Comparison of ENCODE assay signal across 28 cellular contexts in genomic region chr12:113877608-113878007, GRCh38.
"Had no signal": no experiment of that assay in that cellular context is flagged by ENCODE, and none has a peak within 500 bp of the region (broad histone marks: within the 10 kb centered on the region; RNA-seq: fewer than 3 reads in every experiment).

No MANE protein-coding gene starts in this region.

- H3K4me1 Mint-ChIP-seq: stimulated activated naive CD8-positive, alpha-beta T cell treated with anti-CD3 and anti-CD28 coated beads, Interleukin-15, amount 100 ng/mL, for 72 hours had no signal

- DNase-seq: stimulated activated CD4-positive, alpha-beta T cell treated with anti-CD3 and anti-CD28 coated beads, Interleukin-2, amount 100 ng/mL, for 48 hours; stimulated activated CD4-positive, alpha-beta T cell treated with anti-CD3 and anti-CD28 coated beads, Interleukin-4, amount 100 ng/mL, for 1 hour; stimulated activated CD4-positive, alpha-beta T cell treated with anti-CD3 and anti-CD28 coated beads, Interleukin-4, amount 100 ng/mL, for 24 hours; stimulated activated CD4-positive, alpha-beta T cell treated with anti-CD3 and anti-CD28 coated beads, Interleukin-4, amount 100 ng/mL, for 4 hours; stimulated activated CD8-positive, alpha-beta memory T cell treated with anti-CD3 and anti-CD28 coated beads, Interleukin-4, amount 100 ng/mL, for 48 hours; stimulated activated naive B cell treated with anti-CD40 and anti-IgM and Interleukin-4, amounts not matched to agents 10 μg/mL and 1 μg/mL and 100 μg/mL, for 72 hours; stimulated activated naive CD4-positive, alpha-beta T cell; stimulated activated naive CD4-positive, alpha-beta T cell treated with Interleukin-2 at 50 U/mL for 16 hours; stimulated activated naive CD8-positive, alpha-beta T cell treated with anti-CD3 and anti-CD28 coated beads, Interleukin-15, amount 100 ng/mL, for 72 hours; stimulated activated naive CD8-positive, alpha-beta T cell treated with anti-CD3 and anti-CD28 coated beads, Interleukin-15, Interleukin-2, amounts not matched to agents 100 U/mL and 50 U/mL, for 24 hours; stomach; substantia nigra; testis; thyroid gland; tibial artery; transverse colon; trophoblast cell; upper lobe of left lung; upper lobe of right lung; uterus had no signal

- H3K27me3 ChIP-seq: stomach, suprapubic skin, testis, thyroid gland, tibial artery, tibial nerve, transverse colon, upper lobe of left lung, upper lobe of right lung, uterus, vagina had no signal

- H3K9me3 ChIP-seq: stomach, suprapubic skin, testis, thoracic aorta, thyroid gland, tibial artery, tibial nerve, transverse colon, upper lobe of left lung, upper lobe of right lung, uterus, vagina had no signal

- H3K27ac Mint-ChIP-seq: stimulated activated memory B cell treated with anti-CD40 and anti-IgM and Interleukin-4, amounts not matched to agents 10 μg/mL and 1 μg/mL and 100 μg/mL, for 72 hours; stimulated activated naive B cell treated with anti-CD40 and anti-IgM and Interleukin-4, amounts not matched to agents 10 μg/mL and 1 μg/mL and 100 μg/mL, for 72 hours; stimulated activated naive CD8-positive, alpha-beta T cell treated with anti-CD3 and anti-CD28 coated beads, Interleukin-15, Interleukin-2, amounts not matched to agents 100 ng/mL and 50 ng/mL, for 24 hours; type B pancreatic cell had no signal

- H3K27ac ChIP-seq: stomach, suprapubic skin, testis, thoracic aorta, thyroid gland, tibial artery, tibial nerve, transverse colon, upper lobe of left lung, upper lobe of right lung, uterus, vagina had no signal

- H3K4me3 ChIP-seq: stomach, suprapubic skin, testis, thoracic aorta, thyroid gland, tibial artery, tibial nerve, transverse colon, upper lobe of left lung, upper lobe of right lung, uterus, vagina had no signal

- H3K27me3 Mint-ChIP-seq: stimulated activated memory B cell treated with anti-CD40 and anti-IgM and Interleukin-4, amounts not matched to agents 10 μg/mL and 1 μg/mL and 100 μg/mL, for 72 hours; stimulated activated naive B cell treated with anti-CD40 and anti-IgM and Interleukin-4, amounts not matched to agents 10 μg/mL and 1 μg/mL and 100 μg/mL, for 72 hours; stimulated activated naive CD8-positive, alpha-beta T cell treated with anti-CD3 and anti-CD28 coated beads, Interleukin-15, amount 100 ng/mL, for 72 hours; stimulated activated naive CD8-positive, alpha-beta T cell treated with anti-CD3 and anti-CD28 coated beads, Interleukin-15, Interleukin-2, amounts not matched to agents 100 ng/mL and 50 ng/mL, for 24 hours; type B pancreatic cell had no signal

- FAIRE-seq: urothelium cell line had no signal

- H3K4me3 Mint-ChIP-seq: stimulated activated memory B cell treated with anti-CD40 and anti-IgM and Interleukin-4, amounts not matched to agents 10 μg/mL and 1 μg/mL and 100 μg/mL, for 72 hours; stimulated activated naive B cell treated with anti-CD40 and anti-IgM and Interleukin-4, amounts not matched to agents 10 μg/mL and 1 μg/mL and 100 μg/mL, for 72 hours; stimulated activated naive CD8-positive, alpha-beta T cell treated with anti-CD3 and anti-CD28 coated beads, Interleukin-15, amount 100 ng/mL, for 72 hours; stimulated activated naive CD8-positive, alpha-beta T cell treated with anti-CD3 and anti-CD28 coated beads, Interleukin-15, Interleukin-2, amounts not matched to agents 100 ng/mL and 50 ng/mL, for 24 hours; type B pancreatic cell had no signal

- H3K9me3 Mint-ChIP-seq: stimulated activated memory B cell treated with anti-CD40 and anti-IgM and Interleukin-4, amounts not matched to agents 10 μg/mL and 1 μg/mL and 100 μg/mL, for 72 hours; stimulated activated naive B cell treated with anti-CD40 and anti-IgM and Interleukin-4, amounts not matched to agents 10 μg/mL and 1 μg/mL and 100 μg/mL, for 72 hours; stimulated activated naive CD8-positive, alpha-beta T cell treated with anti-CD3 and anti-CD28 coated beads, Interleukin-15, amount 100 ng/mL, for 72 hours; stimulated activated naive CD8-positive, alpha-beta T cell treated with anti-CD3 and anti-CD28 coated beads, Interleukin-15, Interleukin-2, amounts not matched to agents 100 ng/mL and 50 ng/mL, for 24 hours; type B pancreatic cell had no signal

- ATAC-seq: stimulated activated memory B cell treated with anti-CD40 and anti-IgM and Interleukin-4, amounts not matched to agents 10 μg/mL and 1 μg/mL and 100 μg/mL, for 72 hours; stimulated activated naive B cell treated with anti-CD40 and anti-IgM and Interleukin-4, amounts not matched to agents 10 μg/mL and 1 μg/mL and 100 μg/mL, for 72 hours; stimulated activated naive CD8-positive, alpha-beta T cell treated with anti-CD3 and anti-CD28 coated beads, Interleukin-15, amount 100 ng/mL, for 72 hours; stimulated activated naive CD8-positive, alpha-beta T cell treated with anti-CD3 and anti-CD28 coated beads, Interleukin-15, Interleukin-2, amounts not matched to agents 100 U/mL and 50 U/mL, for 24 hours; upper lobe of right lung had no signal

- H3K4me1 ChIP-seq: stomach, suprapubic skin, testis, thyroid gland, tibial artery, transverse colon, upper lobe of left lung, upper lobe of right lung, uterus had no signal

- H3K36me3 ChIP-seq: transverse colon, upper lobe of right lung, uterus, vagina had no signal
